In the genomic region with DNA sequence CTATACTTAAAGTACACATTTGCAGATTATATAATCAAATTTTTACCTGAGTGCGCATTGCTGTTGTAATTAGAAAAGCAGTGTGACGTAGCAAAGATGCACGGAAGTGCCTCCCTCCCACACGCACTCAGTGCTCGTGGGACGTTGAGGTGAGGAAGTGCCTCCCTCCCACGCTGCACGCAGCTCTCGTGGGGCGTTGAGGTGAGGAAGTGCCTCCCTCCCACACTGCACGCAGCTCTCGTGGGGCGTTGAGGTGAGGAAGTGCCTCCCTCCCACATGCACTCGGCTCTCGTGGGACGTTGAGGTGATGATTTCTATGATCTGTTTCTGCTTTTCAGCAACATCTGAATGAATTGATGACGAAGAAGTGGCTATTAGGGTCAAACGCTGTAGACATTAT, we compare ENCODE assay signal across 11 cellular contexts. TPM values are rescaled to one million over a fixed set of nuclear protein-coding genes. Genes with fewer than 3 reads are reported as not detected.
DNase-seq lines count a peak whose midpoint lies in the region; ATAC-seq and TF ChIP-seq lines count a peak whose summit lies in the region.
"Had no signal": no experiment of that assay in that cellular context is flagged by ENCODE, and none has a peak within 500 bp of the region (broad histone marks: within the 10 kb centered on the region; RNA-seq: fewer than 3 reads in every experiment).

No MANE protein-coding gene starts in this region.

- no peaks in the 10 kb centered on the region for H3K27me3 Mint-ChIP-seq in activated CD4-positive, alpha-beta T cell treated with anti-CD3 and anti-CD28 coated beads for 36 hours
- no peaks in the 10 kb centered on the region for H3K27me3 Mint-ChIP-seq in activated naive CD8-positive, alpha-beta T cell

- no peak overlapping the region for H3K4me3 ChIP-seq in GM06990 (replicated peaks; ENCODE audit: low read depth, low read length)
- H3K4me3 ChIP-seq in HAP-1: no peak overlapping the region

- H3K27ac Mint-ChIP-seq in activated CD4-positive, alpha-beta T cell treated with anti-CD3 and anti-CD28 coated beads for 36 hours: peak overlapping the region; percentile 88
- peak overlapping the region; percentile 94 for H3K27ac Mint-ChIP-seq in activated naive CD8-positive, alpha-beta T cell

- H3K27me3 ChIP-seq in GM06990 (replicated peaks; ENCODE audit: control insufficient read depth, insufficient read depth, low read length): no peaks in the 10 kb centered on the region
- H3K27me3 ChIP-seq in HAP-1 (ENCODE audit: low read depth): no peaks in the 10 kb centered on the region

- H3K4me1 Mint-ChIP-seq in activated CD4-positive, alpha-beta T cell treated with anti-CD3 and anti-CD28 coated beads for 36 hours: peaks cover 54% of the 10 kb centered on the region
- peaks cover 51% of the 10 kb centered on the region for H3K4me1 Mint-ChIP-seq in activated naive CD8-positive, alpha-beta T cell (ENCODE audit: low read depth)

- peak; percentile 44 for DNase-seq in GM06990 (ENCODE audit: extremely low read depth, insufficient read length)
- peak; percentile 78 for DNase-seq in activated CD4-positive, alpha-beta T cell treated with anti-CD3 and anti-CD28 coated beads for 36 hours
- DNase-seq in stimulated activated CD4-positive, alpha-beta T cell treated with anti-CD3 and anti-CD28 coated beads, Interleukin-1b, Interleukin-23, amount 100 ng/mL, for 1 hour (ENCODE audit: low read depth in 2 of 2): peak; percentile 34 to 60
- DNase-seq in ecto neural progenitor cell (ENCODE audit: low spot score): no peak
- DNase-seq in Ammon's horn (ENCODE audit: low spot score): no peak
- DNase-seq in HAP-1 (ENCODE audit: low spot score in 2 of 2): no peak
- DNase-seq: kidney glomerular epithelial cell, NCI-H1930, T1000 had no signal

- intact Hi-C loops in activated CD4-positive, alpha-beta T cell treated with anti-CD3 and anti-CD28 coated beads for 36 hours (cut with DNase I, micrococcal nuclease): loop anchor here in 1 of 2 experiments (1.0 kb wide), 1 partner anchor 8 kb away; no protein-coding TSS in a partner anchor

- in situ Hi-C loops in HAP-1 (cut with MboI; ENCODE audit: low sequenced_read_pairs): no loop called here

- no peaks in the 10 kb centered on the region for H3K9me3 Mint-ChIP-seq in activated CD4-positive, alpha-beta T cell treated with anti-CD3 and anti-CD28 coated beads for 36 hours (ENCODE audit: low read depth)
- H3K9me3 Mint-ChIP-seq in activated naive CD8-positive, alpha-beta T cell (ENCODE audit: low read depth): no peaks in the 10 kb centered on the region

- H3K4me1 ChIP-seq in HAP-1: no peaks in the 10 kb centered on the region

- H3K4me3 Mint-ChIP-seq in activated CD4-positive, alpha-beta T cell treated with anti-CD3 and anti-CD28 coated beads for 36 hours: peak overlapping the region; percentile 36
- H3K4me3 Mint-ChIP-seq in activated naive CD8-positive, alpha-beta T cell: peak overlapping the region; percentile 77

- H3K36me3 Mint-ChIP-seq in activated CD4-positive, alpha-beta T cell treated with anti-CD3 and anti-CD28 coated beads for 36 hours (ENCODE audit: low read depth): peaks cover 60% of the 10 kb centered on the region
- H3K36me3 Mint-ChIP-seq in activated naive CD8-positive, alpha-beta T cell: peaks cover 24% of the 10 kb centered on the region

- peak; percentile 52 for ATAC-seq in activated CD4-positive, alpha-beta T cell treated with anti-CD3 and anti-CD28 coated beads for 36 hours
- ATAC-seq in HG02870 (IDR thresholded peaks at IDR 0.05; ENCODE audit: unreplicated experiment): no peak

- POLR2A ChIA-PET in activated CD4-positive, alpha-beta T cell treated with anti-CD3 and anti-CD28 coated beads for 36 hours (lab: Charles Lee): no interaction called here

- peaks cover 23% of the 10 kb centered on the region for H3K36me3 ChIP-seq in GM06990 (ENCODE audit: control insufficient read depth, insufficient read depth, low read length)
- H3K36me3 ChIP-seq in HAP-1 (replicated peaks): peaks cover 23% of the 10 kb centered on the region

- H3K9me3 ChIP-seq in HAP-1: no peaks in the 10 kb centered on the region

- no peak for TF ChIP-seq CTCF in GM06990 (IDR thresholded peaks at IDR 0.05; ENCODE audit: insufficient read depth, low read length, poor library complexity, severe bottlenecking)

- CTCF ChIA-PET in activated CD4-positive, alpha-beta T cell treated with anti-CD3 and anti-CD28 coated beads for 36 hours (lab: Charles Lee): interaction anchor here (0.6 kb wide), 1 partner anchor 205 kb away, joined by 4 read pairs; no protein-coding TSS in a partner anchor

RNA-seq across cellular contexts. Expression of a gene that starts 21.0 kb away (rescaled TPM):
- 10 to 100 TPM; 49.7 to 62.7 TPM for total RNA-seq in activated CD4-positive, alpha-beta T cell treated with anti-CD3 and anti-CD28 coated beads for 36 hours

Comparison
In these comparisons a context has a peak if more than half of its experiments do, and no peak if none do; other contexts are left out.
1. DNase-seq: peak in GM06990 (single experiment), activated CD4-positive, alpha-beta T cell treated with anti-CD3 and anti-CD28 coated beads for 36 hours (single experiment) and stimulated activated CD4-positive, alpha-beta T cell treated with anti-CD3 and anti-CD28 coated beads, Interleukin-1b, Interleukin-23, amount 100 ng/mL, for 1 hour (2 of 2); none in ecto neural progenitor cell (single experiment), Ammon's horn (single experiment) and HAP-1 (0 of 2).